In the genomic region with DNA sequence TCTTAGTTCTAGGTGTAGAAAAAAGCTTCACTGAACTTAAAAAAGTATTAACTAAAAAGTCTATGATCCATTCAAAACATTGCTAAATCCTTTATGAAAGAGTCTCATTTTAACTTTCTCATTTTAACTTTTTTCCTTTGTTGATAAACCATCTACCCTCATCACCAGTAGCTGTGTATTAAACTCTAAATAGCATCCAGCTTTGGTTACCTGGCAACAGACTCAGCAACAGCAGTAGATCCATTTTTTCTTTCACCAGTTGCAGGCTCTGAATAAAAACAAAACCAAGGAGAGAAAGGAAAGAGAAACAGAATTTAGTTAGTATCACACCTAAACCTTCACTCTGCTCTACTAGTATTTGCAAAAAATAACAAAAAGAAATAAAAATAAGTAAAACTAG, we compare ENCODE assay signal across 8 cellular contexts. TPM values are rescaled to one million over a fixed set of nuclear protein-coding genes. Genes with fewer than 3 reads are reported as not detected.
DNase-seq lines count a peak whose midpoint lies in the region; ATAC-seq and TF ChIP-seq lines count a peak whose summit lies in the region.

No MANE protein-coding gene starts in this region.

- no peaks in the 10 kb centered on the region for H3K27me3 Mint-ChIP-seq in CD8-positive, alpha-beta T cell (ENCODE audit: low read depth)

- peak overlapping the region; percentile 45 for H3K27ac Mint-ChIP-seq in CD8-positive, alpha-beta T cell

- TF ChIP-seq CTCF in CD8-positive, alpha-beta T cell (IDR thresholded peaks at IDR 0.05) = no peak
- no peak for TF ChIP-seq CTCF in right lobe of liver (IDR thresholded peaks at IDR 0.05)

- no peak for TF ChIP-seq POLR2A in right lobe of liver (IDR thresholded peaks at IDR 0.05)

- H3K9me3 Mint-ChIP-seq in CD8-positive, alpha-beta T cell = no peaks in the 10 kb centered on the region

- H3K4me1 Mint-ChIP-seq in CD8-positive, alpha-beta T cell (ENCODE audit: low read depth) = no peaks in the 10 kb centered on the region

- H3K9me3 ChIP-seq in CD8-positive, alpha-beta T cell (ENCODE audit: low read length) = no peaks in the 10 kb centered on the region
- H3K9me3 ChIP-seq in adipocyte (ENCODE audit: control insufficient read depth, low read length) = no peaks in the 10 kb centered on the region
- H3K9me3 ChIP-seq in right lobe of liver = no peaks in the 10 kb centered on the region

- POLR2A ChIA-PET in CD8-positive, alpha-beta T cell (lab: Charles Lee) = no interaction called here

- no peaks in the 10 kb centered on the region for H3K27me3 ChIP-seq in CD8-positive, alpha-beta T cell (ENCODE audit: insufficient read depth, low read length)
- no peaks in the 10 kb centered on the region for H3K27me3 ChIP-seq in adipocyte (replicated peaks; ENCODE audit: control insufficient read depth, insufficient read depth, low read length)
- no peaks in the 10 kb centered on the region for H3K27me3 ChIP-seq in right lobe of liver

- no peak for DNase-seq in CD8-positive, alpha-beta T cell
- DNase-seq in HS-27A (ENCODE audit: low read depth) (peak; percentile 4), adipocyte (ENCODE audit: low read depth) (peak; percentile 69), right lobe of liver (no peak), iPS-NIHi7 (ENCODE audit: extremely low spot score) (no peak)

- no peak for ATAC-seq in CD8-positive, alpha-beta T cell
- ATAC-seq in right lobe of liver (peak in 3 of 4 donors; percentile 8 to 37 (median 30)), HG03175 (IDR thresholded peaks at IDR 0.05; ENCODE audit: unreplicated experiment) (no peak), GM18511 (IDR thresholded peaks at IDR 0.05; ENCODE audit: unreplicated experiment) (no peak), HG03039 (IDR thresholded peaks at IDR 0.05; ENCODE audit: unreplicated experiment) (no peak)

- no peak overlapping the region for H3K4me3 ChIP-seq in CD8-positive, alpha-beta T cell (ENCODE audit: low read depth, low read length)
- H3K4me3 ChIP-seq in adipocyte (ENCODE audit: low read length) = no peak overlapping the region
- no peak overlapping the region for H3K4me3 ChIP-seq in right lobe of liver

- peak overlapping the region; percentile 66 for H3K9ac ChIP-seq in adipocyte (ENCODE audit: low read length)

- H3K36me3 ChIP-seq in CD8-positive, alpha-beta T cell (ENCODE audit: insufficient read depth, low read length) = peaks cover 14% of the 10 kb centered on the region
- H3K36me3 ChIP-seq in adipocyte (ENCODE audit: control insufficient read depth, insufficient read depth, low read length, severe bottlenecking) (peaks cover 48% of the 10 kb centered on the region), right lobe of liver (peaks cover 0 to 15% (median 0%) of the 10 kb centered on the region in 4 donors)

- no peak overlapping the region for H3K27ac ChIP-seq in CD8-positive, alpha-beta T cell (ENCODE audit: low read depth, low read length)
- H3K27ac ChIP-seq in right lobe of liver = no peak overlapping the region

- CTCF ChIA-PET in CD8-positive, alpha-beta T cell (lab: Charles Lee) = interaction anchor here (0.6 to 2.6 kb wide), 4 partner anchors 70 to 131 kb away, joined by 3 to 13 read pairs (median 4); partner anchors contain the start of gene MAP1A

- no peaks in the 10 kb centered on the region for H3K4me1 ChIP-seq in CD8-positive, alpha-beta T cell (ENCODE audit: insufficient read depth, low read length)
- peaks cover 16% of the 10 kb centered on the region for H3K4me1 ChIP-seq in adipocyte (ENCODE audit: control insufficient read depth, insufficient read depth, low read length)
- H3K4me1 ChIP-seq in right lobe of liver = peaks cover 0 to 3% (median 2%) of the 10 kb centered on the region in 4 donors

- H3K4me3 Mint-ChIP-seq in CD8-positive, alpha-beta T cell = no peak overlapping the region

- intact Hi-C loops in CD8-positive, alpha-beta T cell (cut with DNase I, micrococcal nuclease) = loop anchor here in 1 of 2 experiments (2.0 kb wide), 1 partner anchor 73 kb away; no protein-coding TSS in a partner anchor
- intact Hi-C loops in right lobe of liver (cut with DNase I) = no loop called here

- H3K36me3 Mint-ChIP-seq in CD8-positive, alpha-beta T cell = peaks cover 52% of the 10 kb centered on the region

RNA-seq across cellular contexts. Expression of gene TP53BP1, which starts 51.6 kb away (rescaled TPM):
- 10 to 100 TPM; 54.6 to 59.7 TPM for total RNA-seq in CD8-positive, alpha-beta T cell
- total RNA-seq in right lobe of liver = 10 to 100 TPM in 5 of 6 experiments, 1 to 10 TPM in 1; 4.9 to 12.2 (median 10.8) TPM

Comparison
In these comparisons a context has a peak if more than half of its experiments do, and no peak if none do; other contexts are left out.
1. ATAC-seq: peak in right lobe of liver (3 of 4); none in CD8-positive, alpha-beta T cell (single experiment), HG03175 (single experiment), GM18511 (single experiment) and HG03039 (single experiment).
2. DNase-seq: peak in HS-27A (single experiment) and adipocyte (single experiment); none in CD8-positive, alpha-beta T cell (0 of 7), right lobe of liver (0 of 3) and iPS-NIHi7 (single experiment).
3. RNA of gene TP53BP1, which starts 51.6 kb away (total RNA-seq): 54.6 to 59.7 TPM in CD8-positive, alpha-beta T cell; 4.9 to 12.2 TPM in right lobe of liver; every median in the first group is over 4 times any median in the second.